1 cellular context compared by ENCODE assay signal in genomic region chr22:26403827-26404226, GRCh38.
TF ChIP-seq lines count a peak whose summit lies in the region.

No MANE protein-coding gene starts in this region.

TF ChIP-seq in K562, 482 proteins besides CTCF, POLR2A, EP300 and RAD21 (continued from another document):
- TF ChIP-seq ZNF512 (tag; IDR thresholded peaks at IDR 0.05) = peak; percentile 73
- no peak for TF ChIP-seq ZNF41 (CRISPR knock-in tag; conservative IDR thresholded peaks at IDR 0.05)
- no peak for TF ChIP-seq SOX6 (IDR thresholded peaks at IDR 0.05)
- no peak for TF ChIP-seq MAX (CRISPR knock-in tag; IDR thresholded peaks at IDR 0.05)
- TF ChIP-seq CXXC5 (CRISPR knock-in tag; IDR thresholded peaks at IDR 0.05) = no peak
- no peak for TF ChIP-seq GTF2A2 (tag; IDR thresholded peaks at IDR 0.05)
- no peak for TF ChIP-seq ILF3 (IDR thresholded peaks at IDR 0.05; ENCODE audit: borderline replicate concordance)
- no peak for TF ChIP-seq FOS (IDR thresholded peaks at IDR 0.05; ENCODE audit: extremely low read depth, insufficient read length)
- TF ChIP-seq SMARCA5 (IDR thresholded peaks at IDR 0.05) = 0 out of 2 replicates have a peak, but pooled peaks have one; percentile 55
- no peak for TF ChIP-seq RBBP5 (IDR thresholded peaks at IDR 0.05; ENCODE audit: borderline replicate concordance, insufficient read depth, low read length, poor library complexity, severe bottlenecking)
- peak; percentile 89 for TF ChIP-seq BCOR (IDR thresholded peaks at IDR 0.05)
- TF ChIP-seq RBM25 (IDR thresholded peaks at IDR 0.05; ENCODE audit: low read depth, low read length, severe bottlenecking) = peak; percentile 77
- TF ChIP-seq KDM1A (IDR thresholded peaks at IDR 0.05) = peak in 1 of 2 experiments; percentile 61; a peak in 2 of 4 replicates
- no peak for TF ChIP-seq TOE1 (IDR thresholded peaks at IDR 0.05; ENCODE audit: borderline replicate concordance)
- no peak for TF ChIP-seq TOE1 (CRISPR knock-in tag; IDR thresholded peaks at IDR 0.05; ENCODE audit: borderline replicate concordance, low read depth)
- TF ChIP-seq ZNF165 (CRISPR knock-in tag; IDR thresholded peaks at IDR 0.05; ENCODE audit: borderline replicate concordance) = no peak
- TF ChIP-seq E2F6 (IDR thresholded peaks at IDR 0.05; ENCODE audit: borderline replicate concordance in 1 of 2, extremely low read depth in 1 of 2, insufficient read depth in 1 of 2, insufficient read length in 1 of 2, low read depth in 1 of 2, low read length in 1 of 2, poor library complexity in 1 of 2, severe bottlenecking in 1 of 2) = no peak
- no peak for TF ChIP-seq SRSF1 (IDR thresholded peaks at IDR 0.05; ENCODE audit: low read depth, low read length)
